Comparison of ENCODE assay signal across 20 cellular contexts in genomic region chr18:1848716-1849115, GRCh38.
DNase-seq lines count a peak whose midpoint lies in the region; ATAC-seq, FAIRE-seq and TF ChIP-seq lines count a peak whose summit lies in the region.
"Had no signal": no experiment of that assay in that cellular context is flagged by ENCODE, and none has a peak within 500 bp of the region (broad histone marks: within the 10 kb centered on the region; RNA-seq: fewer than 3 reads in every experiment).

No MANE protein-coding gene starts in this region.

- TF ChIP-seq CTCF in PC-3 (conservative IDR thresholded peaks at IDR 0.05; ENCODE audit: low read depth, low read length) (no peak), astrocyte (IDR thresholded peaks at IDR 0.05; ENCODE audit: insufficient read depth, low read depth, low read length) (no peak), foreskin keratinocyte (conservative IDR thresholded peaks at IDR 0.05) (no peak)

- no peaks in the 10 kb centered on the region for H3K9me3 ChIP-seq in PC-3 (ENCODE audit: low read length)
- no peaks in the 10 kb centered on the region for H3K9me3 ChIP-seq in astrocyte (ENCODE audit: insufficient read depth, low read depth, low read length)
- H3K9me3 ChIP-seq: BLaER1, Peyer's patch had no signal

- H3K9me2 ChIP-seq in PC-3 (replicated peaks; ENCODE audit: low read length) = no peaks in the 10 kb centered on the region

- no peaks in the 10 kb centered on the region for H3K36me3 ChIP-seq in PC-3 (ENCODE audit: low read depth, low read length)
- no peaks in the 10 kb centered on the region for H3K36me3 ChIP-seq in astrocyte (ENCODE audit: insufficient read depth, low read length)
- no peaks in the 10 kb centered on the region for H3K36me3 ChIP-seq in H7 (replicated peaks; ENCODE audit: control insufficient read depth, insufficient read depth, low read length)
- H3K36me3 ChIP-seq: BLaER1, Peyer's patch had no signal

- no TSS peak for BruUV-seq in PC-3 (replicated peaks; lab: Mats Ljungman, UMichigan)

- no peak for FAIRE-seq in astrocyte (lab: Jason Lieb, UNC)
- FAIRE-seq: GM19239 had no signal

- H3K4me3 Mint-ChIP-seq in astrocyte (ENCODE audit: unreplicated experiment) = no peak overlapping the region
- H3K4me3 Mint-ChIP-seq: CD8-positive, alpha-beta T cell; HFFc6; T-helper 1 cell treated with Interleukin-12 subunit alpha and Interleukin-12 subunit beta and Interleukin-4 antibody, amounts not matched to agents 30 μg/mL and 1 μg/mL, for 36 hours had no signal

- H3K27me3 Mint-ChIP-seq in astrocyte (ENCODE audit: low read depth, unreplicated experiment) = peaks cover 44% of the 10 kb centered on the region

- peaks cover 15% of the 10 kb centered on the region for H3K4me1 Mint-ChIP-seq in astrocyte (ENCODE audit: low read depth, unreplicated experiment)

- no peak overlapping the region for H3K27ac Mint-ChIP-seq in astrocyte (ENCODE audit: unreplicated experiment)
- H3K27ac Mint-ChIP-seq: CD8-positive, alpha-beta T cell; HFFc6; T-helper 1 cell treated with Interleukin-12 subunit alpha and Interleukin-12 subunit beta and Interleukin-4 antibody, amounts not matched to agents 30 μg/mL and 1 μg/mL, for 36 hours had no signal

- H3K4me2 ChIP-seq in PC-3 (ENCODE audit: low read length) (peak overlapping the region; percentile 40), astrocyte (ENCODE audit: low read length) (peak overlapping the region; percentile 2)
- H3K4me2 ChIP-seq: BLaER1 had no signal

- H3K27me3 ChIP-seq in PC-3 (ENCODE audit: low read length) (peaks cover 50% of the 10 kb centered on the region), astrocyte (ENCODE audit: insufficient read depth, low read length) (peaks cover 7% of the 10 kb centered on the region), foreskin keratinocyte (no peaks in the 10 kb centered on the region), H7 (ENCODE audit: control insufficient read depth, insufficient read depth, low read length) (no peaks in the 10 kb centered on the region)
- H3K27me3 ChIP-seq: BLaER1, Peyer's patch had no signal

- no peaks in the 10 kb centered on the region for H3K36me3 Mint-ChIP-seq in astrocyte (ENCODE audit: low read depth, unreplicated experiment)
- H3K36me3 Mint-ChIP-seq: CD8-positive, alpha-beta T cell had no signal

- in situ Hi-C loops in Caki2 (cut with HindIII; ENCODE audit: low pct_unique_long_range_greater_than_20kb, low sequenced_read_pairs) = no loop called here

- H3K79me2 ChIP-seq in PC-3 (ENCODE audit: low read length) (no peaks in the 10 kb centered on the region), astrocyte (ENCODE audit: insufficient read depth, low read length) (no peaks in the 10 kb centered on the region)

- POLR2A ChIA-PET in PC-3 (lab: Charles Lee; ENCODE audit: unreplicated experiment) = no interaction called here

- H3F3A ChIP-seq in PC-3 (ENCODE audit: low read length, unreplicated experiment) = no peaks in the 10 kb centered on the region

- CTCF ChIA-PET in PC-3 (lab: Charles Lee) = no interaction called here

- ATAC-seq in PC-3 = peak; percentile 55; the same call in 1 of the 2 replicates
- ATAC-seq in foreskin keratinocyte = no peak
- no peak for ATAC-seq in HG03442 (IDR thresholded peaks at IDR 0.05; ENCODE audit: unreplicated experiment)
- no peak for ATAC-seq in HG03135 (IDR thresholded peaks at IDR 0.05; ENCODE audit: unreplicated experiment)
- ATAC-seq: CD8-positive, alpha-beta T cell; K562 had no signal

- DNase-seq in Caki2 (ENCODE audit: low read depth) (peak; percentile 18), PC-3 (peak; percentile 71), astrocyte (ENCODE audit: low read depth) (peak; percentile 58), foreskin keratinocyte (peak; percentile 16), NCI-H69 (lab: John Stamatoyannopoulos, UW) (no peak), H7 (no peak)
- DNase-seq: 8988T; CD8-positive, alpha-beta T cell; HFFc6; NCI-H1417 treated with DMSO at 0.1 percent for 48 hours; NCI-H1930; NCI-H2171; Peyer's patch; SIG-M5 had no signal

- intact Hi-C loops in PC-3 (cut with micrococcal nuclease) = no loop called here

- H3K4me1 ChIP-seq in PC-3 (ENCODE audit: insufficient read depth, low read length) = peaks cover 22% of the 10 kb centered on the region
- peaks cover 18% of the 10 kb centered on the region for H3K4me1 ChIP-seq in astrocyte (ENCODE audit: insufficient read depth, low read length)
- H3K4me1 ChIP-seq in foreskin keratinocyte = no peaks in the 10 kb centered on the region
- H3K4me1 ChIP-seq: Peyer's patch had no signal

- H4K20me1 ChIP-seq in PC-3 (ENCODE audit: low read length) = no peaks in the 10 kb centered on the region
- H4K20me1 ChIP-seq in astrocyte (ENCODE audit: insufficient read depth, low read length) = no peaks in the 10 kb centered on the region
- H4K20me1 ChIP-seq: BLaER1 had no signal

- H3K27ac ChIP-seq in PC-3 (ENCODE audit: low read length) (no peak overlapping the region), astrocyte (ENCODE audit: low read depth, low read length) (no peak overlapping the region), foreskin keratinocyte (no peak overlapping the region)
- H3K27ac ChIP-seq: BLaER1, Peyer's patch had no signal

- H3K9me3 Mint-ChIP-seq in astrocyte (ENCODE audit: unreplicated experiment) = peaks cover 3% of the 10 kb centered on the region

- H3K4me3 ChIP-seq in PC-3 (ENCODE audit: low read length) = 0 out of 2 replicates have a peak overlapping the region, but pooled peaks have one; percentile 12
- no peak overlapping the region for H3K4me3 ChIP-seq in astrocyte (ENCODE audit: insufficient read depth, low read depth, low read length)
- H3K4me3 ChIP-seq in H7 (ENCODE audit: insufficient read depth, low read depth, low read length) = no peak overlapping the region
- H3K4me3 ChIP-seq: BLaER1, K562, Peyer's patch had no signal

- H3K9ac ChIP-seq in PC-3 (ENCODE audit: low read length) = no peak overlapping the region
- H3K9ac ChIP-seq in astrocyte (ENCODE audit: low read length) = no peak overlapping the region
- H3K9ac ChIP-seq: BLaER1 had no signal

- H2AFZ ChIP-seq in PC-3 (ENCODE audit: low read length) = no peak overlapping the region
- H2AFZ ChIP-seq in astrocyte (ENCODE audit: low read depth, low read length) = no peak overlapping the region

Comparison
In these comparisons a context has a peak if more than half of its experiments do, and no peak if none do; other contexts are left out.
1. DNase-seq: peak in Caki2 (single experiment), PC-3 (single experiment), astrocyte (single experiment) and foreskin keratinocyte (2 of 2); none in NCI-H69 (single experiment) and H7 (single experiment).